13 cellular contexts compared by ENCODE assay signal in the genomic region with DNA sequence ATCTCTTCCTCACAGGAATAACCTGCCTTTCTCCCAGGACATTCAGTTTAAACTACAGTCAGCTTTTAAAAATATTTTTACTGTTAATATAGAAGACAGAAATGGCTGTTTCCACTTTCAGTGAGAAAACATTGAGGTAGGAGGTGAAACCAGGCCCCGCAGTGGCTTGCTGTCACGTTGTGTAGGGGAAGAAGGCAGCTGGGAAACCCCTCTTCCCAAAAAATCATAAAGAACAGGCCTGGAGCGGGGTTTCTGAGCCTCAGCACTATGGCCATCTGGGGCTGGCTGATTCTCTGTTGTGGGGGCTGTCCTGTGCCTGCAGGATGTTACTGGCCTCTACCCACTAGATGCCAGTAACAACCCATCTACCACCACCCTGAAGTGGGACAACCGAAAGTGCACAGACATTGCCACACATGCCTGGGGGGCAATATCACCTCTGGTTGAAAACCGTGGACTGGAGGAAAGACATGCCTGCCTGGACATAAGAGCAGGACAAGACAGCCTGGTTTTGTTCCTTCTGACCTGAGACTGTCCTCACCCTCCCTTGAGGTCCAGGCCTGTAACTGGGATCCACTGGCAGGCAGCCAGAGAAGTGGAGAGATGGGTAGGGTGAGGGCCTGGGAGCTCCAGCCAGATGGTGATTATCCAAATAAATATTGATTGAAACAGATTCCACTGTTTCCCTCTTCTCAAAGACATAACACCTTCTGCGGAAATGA. TPM values are rescaled to one million over a fixed set of nuclear protein-coding genes. Genes with fewer than 3 reads are reported as not detected.
"Had no signal": no experiment of that assay in that cellular context is flagged by ENCODE, and none has a peak within 500 bp of the region (broad histone marks: within the 10 kb centered on the region; RNA-seq: fewer than 3 reads in every experiment).

No MANE protein-coding gene starts in this region.

- ATAC-seq: activated naive CD8-positive, alpha-beta T cell treated with anti-CD3 and anti-CD28 coated beads, Interleukin-2, amount 50 U/mL, for 24 hours; naive thymus-derived CD4-positive, alpha-beta T cell; psoas muscle; sciatic nerve had no signal

- H3K4me3 Mint-ChIP-seq: activated CD4-positive, alpha-beta memory T cell treated with anti-CD3 and anti-CD28 coated beads for 36 hours; activated naive CD8-positive, alpha-beta T cell treated with anti-CD3 and anti-CD28 coated beads, Interleukin-2, amount 50 U/mL, for 24 hours; naive thymus-derived CD4-positive, alpha-beta T cell had no signal

- H3K27ac Mint-ChIP-seq: activated CD4-positive, alpha-beta memory T cell treated with anti-CD3 and anti-CD28 coated beads for 36 hours; activated naive CD8-positive, alpha-beta T cell treated with anti-CD3 and anti-CD28 coated beads, Interleukin-2, amount 50 U/mL, for 24 hours; naive thymus-derived CD4-positive, alpha-beta T cell had no signal

- H3K4me3 ChIP-seq: esophagus muscularis mucosa, psoas muscle, spleen, upper lobe of left lung had no signal

- H3K27me3 ChIP-seq: esophagus muscularis mucosa, upper lobe of left lung had no signal

- H3K9me3 Mint-ChIP-seq: activated CD4-positive, alpha-beta memory T cell treated with anti-CD3 and anti-CD28 coated beads for 36 hours; activated naive CD8-positive, alpha-beta T cell treated with anti-CD3 and anti-CD28 coated beads, Interleukin-2, amount 50 U/mL, for 24 hours; naive thymus-derived CD4-positive, alpha-beta T cell had no signal

- H3K27me3 Mint-ChIP-seq: activated CD4-positive, alpha-beta memory T cell treated with anti-CD3 and anti-CD28 coated beads for 36 hours had no signal

- H3K9me3 ChIP-seq: esophagus muscularis mucosa, psoas muscle, spleen, upper lobe of left lung had no signal

- H3K36me3 ChIP-seq: esophagus muscularis mucosa, spleen, upper lobe of left lung had no signal

- DNase-seq: activated CD4-positive, alpha-beta memory T cell treated with anti-CD3 and anti-CD28 coated beads for 36 hours; activated naive CD4-positive, alpha-beta T cell treated with Interleukin-2 at 50 U/mL for 16 hours; activated naive CD8-positive, alpha-beta T cell treated with anti-CD3 and anti-CD28 coated beads, Interleukin-2, amount 50 U/mL, for 24 hours; naive thymus-derived CD4-positive, alpha-beta T cell; spleen; stimulated activated CD4-positive, alpha-beta T cell treated with anti-CD3 and anti-CD28 coated beads, Interleukin-1b, Interleukin-23, amount 100 ng/mL, for 48 hours; stimulated activated naive CD4-positive, alpha-beta T cell; T-helper 9 cell; upper lobe of left lung had no signal

- H3K36me3 Mint-ChIP-seq: activated CD4-positive, alpha-beta memory T cell treated with anti-CD3 and anti-CD28 coated beads for 36 hours; naive thymus-derived CD4-positive, alpha-beta T cell had no signal

- H3K27ac ChIP-seq: esophagus muscularis mucosa, psoas muscle, spleen, upper lobe of left lung had no signal

- H3K4me1 ChIP-seq: psoas muscle had no signal

RNA-seq across cellular contexts. Expression of a gene that starts 43.9 kb away (rescaled TPM):
- total RNA-seq: lung microvascular endothelial cell had no signal
